11 cellular contexts compared by ENCODE assay signal in the genomic region with DNA sequence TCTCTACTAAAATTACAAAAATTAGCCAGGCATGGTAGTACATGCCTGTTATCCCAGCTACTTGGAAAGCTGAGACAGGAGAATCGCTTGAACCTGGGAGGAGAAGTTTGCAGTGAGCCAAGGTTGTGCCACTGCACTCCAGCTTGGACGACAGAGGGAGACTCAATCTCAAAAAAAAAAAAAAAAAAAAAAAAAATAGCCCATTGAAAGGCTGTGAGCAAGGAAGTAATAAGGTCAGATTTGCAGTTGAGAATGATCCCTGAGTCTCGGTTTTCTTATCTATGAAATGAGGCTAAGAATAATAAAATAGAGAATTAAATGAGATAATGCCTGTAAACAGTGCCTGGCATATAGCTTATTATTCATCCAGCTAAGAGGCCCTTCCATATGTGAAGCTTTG. TPM values are rescaled to one million over a fixed set of nuclear protein-coding genes. Genes with fewer than 3 reads are reported as not detected.
DNase-seq lines count a peak whose midpoint lies in the region; ATAC-seq and TF ChIP-seq lines count a peak whose summit lies in the region.
"Had no signal": no experiment of that assay in that cellular context is flagged by ENCODE, and none has a peak within 500 bp of the region (broad histone marks: within the 10 kb centered on the region; RNA-seq: fewer than 3 reads in every experiment).

No MANE protein-coding gene starts in this region.

- H3K27me3 ChIP-seq in CD8-positive, alpha-beta T cell (ENCODE audit: insufficient read depth, low read length) = no peaks in the 10 kb centered on the region
- H3K27me3 ChIP-seq in sigmoid colon (no peaks in the 10 kb centered on the region), upper lobe of right lung (no peaks in the 10 kb centered on the region)
- H3K27me3 ChIP-seq: foreskin keratinocyte, Peyer's patch had no signal

- TF ChIP-seq POLR2A in sigmoid colon (IDR thresholded peaks at IDR 0.05) = no peak

- CTCF ChIA-PET in CD8-positive, alpha-beta T cell (lab: Charles Lee) = interaction anchor here (0.6 to 5.7 kb wide), 40 partner anchors 10 to 409 kb away, joined by 3 to 100 read pairs (median 5); partner anchors contain the start of genes ITGA3, SAMD14, SGCA and TMEM92
- CTCF ChIA-PET in OCI-LY7 (lab: Charles Lee; ENCODE audit: unreplicated experiment) = interaction anchor here (0.6 to 1.8 kb wide), 8 partner anchors 16 to 709 kb away, joined by 3 to 8 read pairs (median 3); partner anchors contain the start of gene ITGA3

- no peak overlapping the region for H3K4me3 ChIP-seq in CD8-positive, alpha-beta T cell (ENCODE audit: low read depth, low read length)
- H3K4me3 ChIP-seq in OCI-LY7 (ENCODE audit: low read depth, low read length, poor library complexity, severe bottlenecking) = peak overlapping the region; percentile 94
- H3K4me3 ChIP-seq in sigmoid colon = no peak overlapping the region
- H3K4me3 ChIP-seq in upper lobe of right lung = no peak overlapping the region
- H3K4me3 ChIP-seq: K562 had no signal

- H3K79me2 ChIP-seq in OCI-LY7 (ENCODE audit: insufficient read depth, low read depth, low read length) = no peaks in the 10 kb centered on the region

- H3K9me3 ChIP-seq in CD8-positive, alpha-beta T cell (ENCODE audit: low read length) = no peaks in the 10 kb centered on the region
- H3K9me3 ChIP-seq in OCI-LY7 (ENCODE audit: low read length) = no peaks in the 10 kb centered on the region
- no peaks in the 10 kb centered on the region for H3K9me3 ChIP-seq in sigmoid colon
- H3K9me3 ChIP-seq in upper lobe of right lung = no peaks in the 10 kb centered on the region
- H3K9me3 ChIP-seq: Peyer's patch had no signal

- no peaks in the 10 kb centered on the region for H3K9me3 Mint-ChIP-seq in CD8-positive, alpha-beta T cell

- H3K27me3 Mint-ChIP-seq in CD8-positive, alpha-beta T cell (ENCODE audit: low read depth) = no peaks in the 10 kb centered on the region

- no peak overlapping the region for H3K27ac ChIP-seq in CD8-positive, alpha-beta T cell (ENCODE audit: low read depth, low read length)
- H3K27ac ChIP-seq in OCI-LY7 (ENCODE audit: low read depth, low read length, poor library complexity, severe bottlenecking) (no peak overlapping the region), cingulate gyrus (ENCODE audit: low read depth, low read length) (peak overlapping the region; percentile 94), sigmoid colon (peak overlapping the region; percentile 91 to 96 (median 92)), upper lobe of right lung (no peak overlapping the region)
- H3K27ac ChIP-seq: foreskin keratinocyte had no signal

- no peak for TF ChIP-seq EP300 in sigmoid colon (IDR thresholded peaks at IDR 0.05)

- H3K36me3 ChIP-seq in CD8-positive, alpha-beta T cell (ENCODE audit: insufficient read depth, low read length) = peaks cover 5% of the 10 kb centered on the region
- peaks cover 8% of the 10 kb centered on the region; the same call in 1 of the 2 replicates for H3K36me3 ChIP-seq in OCI-LY7 (ENCODE audit: insufficient read depth, low read length)
- H3K36me3 ChIP-seq in sigmoid colon = peaks cover 4 to 36% (median 20%) of the 10 kb centered on the region in 4 donors
- peaks cover 32% of the 10 kb centered on the region for H3K36me3 ChIP-seq in upper lobe of right lung

- no peak for ATAC-seq in CD8-positive, alpha-beta T cell
- ATAC-seq in HG03045 (IDR thresholded peaks at IDR 0.05; ENCODE audit: unreplicated experiment) (no peak), upper lobe of right lung (no peak)

- TF ChIP-seq CTCF in CD8-positive, alpha-beta T cell (IDR thresholded peaks at IDR 0.05) = no peak
- no peak for TF ChIP-seq CTCF in OCI-LY7 (conservative IDR thresholded peaks at IDR 0.05; ENCODE audit: low read length)
- no peak for TF ChIP-seq CTCF in sigmoid colon (IDR thresholded peaks at IDR 0.05)
- no peak for TF ChIP-seq CTCF in upper lobe of right lung (IDR thresholded peaks at IDR 0.05)

- no peak overlapping the region for H3K27ac Mint-ChIP-seq in CD8-positive, alpha-beta T cell

- intact Hi-C loops in CD8-positive, alpha-beta T cell (cut with DNase I, micrococcal nuclease) = loop anchor here (1.0 to 10.0 kb wide), 12 partner anchors 23 to 731 kb away; partner anchors contain the start of genes KAT7 (in 1 of the 2), PHB1 (in 1 of the 2), SLC35B1 (in 1 of the 2) and XYLT2 (in 1 of the 2)
- intact Hi-C loops in OCI-LY7 (cut with micrococcal nuclease; ENCODE audit: unreplicated experiment) = loop anchor here (1.0 to 2.0 kb wide), 4 partner anchors 57 to 203 kb away; partner anchors contain the start of gene PPP1R9B
- intact Hi-C loops in sigmoid colon (cut with DNase I) = loop anchor here (2.0 kb wide), 1 partner anchor 203 kb away; no protein-coding TSS in a partner anchor
- intact Hi-C loops in upper lobe of right lung (cut with DNase I) = no loop called here

- peaks cover 30% of the 10 kb centered on the region for H3K4me1 Mint-ChIP-seq in CD8-positive, alpha-beta T cell (ENCODE audit: low read depth)

- POLR2A ChIA-PET in CD8-positive, alpha-beta T cell (lab: Charles Lee) = interaction anchor here (0.7 to 1.8 kb wide), 10 partner anchors 8 to 220 kb away, joined by 3 to 9 read pairs (median 4); partner anchors contain the start of genes ITGA3 and PPP1R9B
- POLR2A ChIA-PET in OCI-LY7 (lab: Charles Lee) = interaction anchor here (0.6 to 1.4 kb wide), 6 partner anchors 38 to 249 kb away, joined by 3 to 5 read pairs (median 3); partner anchors contain the start of gene ITGA3

- H3K4me1 ChIP-seq in CD8-positive, alpha-beta T cell (ENCODE audit: insufficient read depth, low read length) = peaks cover 15% of the 10 kb centered on the region
- H3K4me1 ChIP-seq in OCI-LY7 (ENCODE audit: insufficient read depth, low read length, poor library complexity, severe bottlenecking) = peaks cover 20% of the 10 kb centered on the region
- peaks cover 0 to 28% (median 19%) of the 10 kb centered on the region in 4 donors for H3K4me1 ChIP-seq in sigmoid colon
- peaks cover 11% of the 10 kb centered on the region for H3K4me1 ChIP-seq in upper lobe of right lung
- H3K4me1 ChIP-seq: foreskin keratinocyte had no signal

- DNase-seq in CD8-positive, alpha-beta T cell = no peak
- DNase-seq in OCI-LY7 (ENCODE audit: low spot score) = no peak
- DNase-seq in sigmoid colon = no peak
- DNase-seq in dedifferentiated amniotic fluid mesenchymal stem cell (ENCODE audit: extremely low spot score) = no peak
- DNase-seq in inferior parietal cortex (ENCODE audit: extremely low spot score) = no peak
- no peak for DNase-seq in upper lobe of right lung

- no TSS peak for BruUV-seq in OCI-LY7 (replicated peaks; lab: Mats Ljungman, UMichigan)

- no peaks in the 10 kb centered on the region for H3K9me2 ChIP-seq in OCI-LY7 (ENCODE audit: insufficient read depth, low read length)

- 27 to 59% methylated on average over 3 of the region's 3 CpGs for WGBS in sigmoid colon, 2 donors

- H3K4me3 Mint-ChIP-seq in CD8-positive, alpha-beta T cell = peak overlapping the region; percentile 99

- peak overlapping the region; percentile 97 for H3K4me2 ChIP-seq in OCI-LY7 (ENCODE audit: low read length)

- peak overlapping the region; percentile 98 for H2AFZ ChIP-seq in OCI-LY7 (ENCODE audit: low read length)

- peaks cover 29% of the 10 kb centered on the region for H3K36me3 Mint-ChIP-seq in CD8-positive, alpha-beta T cell

- H4K20me1 ChIP-seq in OCI-LY7 (ENCODE audit: insufficient read depth, low read length) = no peaks in the 10 kb centered on the region

RNA-seq across cellular contexts. Expression of gene PDK2, which starts 1.3 kb away (rescaled TPM):
- 10 to 100 TPM in 1 of 2 experiments, 1 to 10 TPM in 1; 8.4 to 10.4 TPM for total RNA-seq in CD8-positive, alpha-beta T cell
- 10.4 and 21.8 TPM in 2 replicates for total RNA-seq in OCI-LY7 (2014; rRNA removed; shearing (Covaris generic))
- total RNA-seq in OCI-LY7 (2022) (27.7 and 30.1 TPM in 2 replicates), sigmoid colon (10 to 100 TPM; 40.3 to 82.8 (median 45.7) TPM), upper lobe of right lung (30.2 TPM)
- 10 to 100 TPM; 23.1 to 56.5 (median 43.9) TPM for polyA plus RNA-seq in sigmoid colon

RNA-seq across cellular contexts. Expression of gene SAMD14, which starts 36.2 kb away (rescaled TPM):
- under 1 TPM; 0.31 to 0.62 TPM for total RNA-seq in CD8-positive, alpha-beta T cell
- total RNA-seq in OCI-LY7 (2014; rRNA removed; shearing (Covaris generic)) = not detected in 2 replicates
- total RNA-seq in OCI-LY7 (2022) (0.13 and 0.59 TPM in 2 replicates), sigmoid colon (1 to 10 TPM in 1 of 4 donors, under 1 TPM in 3; 0.16 to 2.5 (median 0.63) TPM), upper lobe of right lung (21.5 TPM)
- 1 to 10 TPM in 2 of 3 donors, under 1 TPM in 1; 0.92 to 1.3 (median 1.2) TPM for polyA plus RNA-seq in sigmoid colon

RNA-seq across cellular contexts. Expression of gene ITGA3, which starts 37.9 kb away (rescaled TPM):
- 1 to 10 TPM; 1.6 to 2.0 TPM for total RNA-seq in CD8-positive, alpha-beta T cell
- total RNA-seq in OCI-LY7 (2014; rRNA removed; shearing (Covaris generic)) = 23.2 and 30.7 TPM in 2 replicates
- total RNA-seq in OCI-LY7 (2022) = 15.2 and 15.6 TPM in 2 replicates
- 10 to 100 TPM; 19.9 to 54.0 (median 39.5) TPM for total RNA-seq in sigmoid colon
- polyA plus RNA-seq in sigmoid colon = 10 to 100 TPM; 15.6 to 85.1 (median 17.1) TPM
- total RNA-seq in upper lobe of right lung = 212 TPM

RNA-seq across cellular contexts. Expression of gene PPP1R9B, which starts 56.7 kb away (rescaled TPM):
- 10 to 100 TPM; 64.3 TPM for total RNA-seq in CD8-positive, alpha-beta T cell
- total RNA-seq in OCI-LY7 (2014; rRNA removed; shearing (Covaris generic)) = 45.3 and 73.2 TPM in 2 replicates
- total RNA-seq in OCI-LY7 (2022) (73.9 and 87.0 TPM in 2 replicates), sigmoid colon (10 to 100 TPM; 15.3 to 18.8 (median 16.8) TPM), upper lobe of right lung (103 TPM)
- polyA plus RNA-seq in sigmoid colon = 10 to 100 TPM in 2 of 3 donors, 1 to 10 TPM in 1; 9.0 to 38.7 (median 10.9) TPM

Comparison
In these comparisons a context has a peak if more than half of its experiments do, and no peak if none do; other contexts are left out.
1. H3K27ac ChIP-seq: peak in cingulate gyrus (single experiment) and sigmoid colon (4 of 4); none in CD8-positive, alpha-beta T cell (single experiment), OCI-LY7 (single experiment) and upper lobe of right lung (single experiment).
2. RNA of gene ITGA3, which starts 37.9 kb away (total RNA-seq): 212 TPM in upper lobe of right lung (single experiment), 19.9 to 54.0 TPM in sigmoid colon and 15.2 to 30.7 TPM in OCI-LY7; 1.6 to 2.0 TPM in CD8-positive, alpha-beta T cell; every median in the first group is over 4 times any median in the second.